ENCODE assay signal across 9 cellular contexts in the genomic region with DNA sequence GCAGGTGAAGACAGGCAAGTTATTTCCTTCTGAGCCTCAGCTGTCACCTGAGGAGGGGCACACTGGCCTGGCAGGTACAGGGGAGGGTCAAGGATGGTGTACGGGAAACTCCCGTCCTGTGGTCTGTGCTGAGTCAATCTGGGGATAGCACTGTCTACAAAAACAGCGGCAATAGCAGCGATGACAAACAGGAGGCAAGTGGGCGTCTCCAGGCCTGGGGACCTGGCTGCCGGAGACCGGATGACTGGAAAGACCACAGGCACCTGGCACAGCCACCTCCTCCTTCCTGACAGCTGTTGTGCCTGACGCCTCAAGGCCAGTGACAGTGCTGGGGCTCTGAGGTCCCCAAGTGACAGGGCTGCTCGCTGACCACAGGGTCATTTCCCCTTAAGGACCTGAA.
A peak's percentile ranks its signal among the peaks of the same experiment; 100 is the strongest.
DNase-seq lines count a peak whose midpoint lies in the region; ATAC-seq lines count a peak whose summit lies in the region.
"Had no signal": no experiment of that assay in that cellular context is flagged by ENCODE, and none has a peak within 500 bp of the region (broad histone marks: within the 10 kb centered on the region; RNA-seq: fewer than 3 reads in every experiment).

No MANE protein-coding gene starts in this region.

- no peaks in the 10 kb centered on the region for H3K36me3 Mint-ChIP-seq in activated naive CD4-positive, alpha-beta T cell treated with anti-CD3 and anti-CD28 coated beads, Interleukin-2, amount 10 ng/mL, durations not matched to agents 7 days and 5 days

- peak; percentile 60 for DNase-seq in Daoy (ENCODE audit: low read depth)
- DNase-seq in activated naive CD4-positive, alpha-beta T cell treated with anti-CD3 and anti-CD28 coated beads, Interleukin-2, amount 10 ng/mL, durations not matched to agents 7 days and 5 days, result peak; percentile 41
- DNase-seq in cerebellar cortex (ENCODE audit: low spot score), result no peak
- DNase-seq in NK-92 treated with Interleukin-12 subunit alpha and Interleukin-12 subunit beta, amount 100 ng/mL, for 24 hours (lab: John Stamatoyannopoulos, UW), result no peak
- no peak for DNase-seq in T-helper 9 cell
- DNase-seq in Kasumi-1 (lab: John Stamatoyannopoulos, UW), result no peak
- DNase-seq: aorta had no signal

- peak; percentile 74 for ATAC-seq in GM19372 (IDR thresholded peaks at IDR 0.05; ENCODE audit: low read depth, unreplicated experiment)
- ATAC-seq in HG03103 (IDR thresholded peaks at IDR 0.05; ENCODE audit: low read depth, unreplicated experiment), result peak; percentile 69

- no peaks in the 10 kb centered on the region for H3K9me3 Mint-ChIP-seq in activated naive CD4-positive, alpha-beta T cell treated with anti-CD3 and anti-CD28 coated beads, Interleukin-2, amount 10 ng/mL, durations not matched to agents 7 days and 5 days

- no peak overlapping the region for H3K27ac Mint-ChIP-seq in activated naive CD4-positive, alpha-beta T cell treated with anti-CD3 and anti-CD28 coated beads, Interleukin-2, amount 10 ng/mL, durations not matched to agents 7 days and 5 days

- CTCF ChIA-PET in activated naive CD4-positive, alpha-beta T cell treated with anti-CD3 and anti-CD28 coated beads, Interleukin-2, amount 10 ng/mL, durations not matched to agents 7 days and 5 days (lab: Charles Lee), result no interaction called here

- H3K4me1 Mint-ChIP-seq in activated naive CD4-positive, alpha-beta T cell treated with anti-CD3 and anti-CD28 coated beads, Interleukin-2, amount 10 ng/mL, durations not matched to agents 7 days and 5 days, result peaks cover 6% of the 10 kb centered on the region

- peaks cover 6% of the 10 kb centered on the region for H3K27me3 Mint-ChIP-seq in activated naive CD4-positive, alpha-beta T cell treated with anti-CD3 and anti-CD28 coated beads, Interleukin-2, amount 10 ng/mL, durations not matched to agents 7 days and 5 days

- H3K4me3 Mint-ChIP-seq in activated naive CD4-positive, alpha-beta T cell treated with anti-CD3 and anti-CD28 coated beads, Interleukin-2, amount 10 ng/mL, durations not matched to agents 7 days and 5 days, result no peak overlapping the region

Comparison
In these comparisons a context has a peak if more than half of its experiments do, and no peak if none do; other contexts are left out.
1. DNase-seq: peak in Daoy (single experiment) and activated naive CD4-positive, alpha-beta T cell treated with anti-CD3 and anti-CD28 coated beads, Interleukin-2, amount 10 ng/mL, durations not matched to agents 7 days and 5 days (single experiment); none in cerebellar cortex (single experiment), NK-92 treated with Interleukin-12 subunit alpha and Interleukin-12 subunit beta, amount 100 ng/mL, for 24 hours (single experiment), T-helper 9 cell (single experiment) and Kasumi-1 (0 of 2).